21 cellular contexts compared by ENCODE assay signal in genomic region chr3:112627419-112627818, GRCh38. TPM values are rescaled to one million over a fixed set of nuclear protein-coding genes. Genes with fewer than 3 reads are reported as not detected.
DNase-seq lines count a peak whose midpoint lies in the region; ATAC-seq and TF ChIP-seq lines count a peak whose summit lies in the region.
"Had no signal": no experiment of that assay in that cellular context is flagged by ENCODE, and none has a peak within 500 bp of the region (broad histone marks: within the 10 kb centered on the region; RNA-seq: fewer than 3 reads in every experiment).

No MANE protein-coding gene starts in this region.

- no peak overlapping the region for H4K8ac ChIP-seq in mesenchymal stem cell (ENCODE audit: low read length)

- H3K4ac ChIP-seq in mesenchymal stem cell (ENCODE audit: low read depth in 1 of 2, low read length in 2 of 2) = no peak overlapping the region

- H3K18ac ChIP-seq in mesenchymal stem cell (ENCODE audit: low read depth in 1 of 2, low read length in 2 of 2) = peak overlapping the region in 1 of 2 experiments; percentile 19

- H3K36me3 ChIP-seq in mesenchymal stem cell (ENCODE audit: control insufficient read depth in 1 of 2, insufficient read depth in 2 of 2, low read depth in 1 of 2, low read length in 2 of 2) (peaks cover 0 to 74% of the 10 kb centered on the region in 2 experiments), sigmoid colon (no peaks in the 10 kb centered on the region)
- H3K36me3 ChIP-seq in CD8-positive, alpha-beta T cell (ENCODE audit: insufficient read depth, low read length) = no peaks in the 10 kb centered on the region
- H3K36me3 ChIP-seq: pancreas had no signal

- no peak overlapping the region for H3K4me2 ChIP-seq in mesenchymal stem cell (ENCODE audit: low read length, poor library complexity, severe bottlenecking)

- H3K23ac ChIP-seq in mesenchymal stem cell (ENCODE audit: low read length in 2 of 2) = no peak overlapping the region

- H3K27me3 Mint-ChIP-seq in CD8-positive, alpha-beta T cell (ENCODE audit: low read depth) = peaks cover 4% of the 10 kb centered on the region
- H3K27me3 Mint-ChIP-seq: IgD-negative memory B cell; stimulated activated naive CD8-positive, alpha-beta T cell treated with anti-CD3 and anti-CD28 coated beads, Interleukin-15, amount 100 ng/mL, for 72 hours had no signal

- POLR2A ChIA-PET in CD8-positive, alpha-beta T cell (lab: Charles Lee) = interaction anchor here (1.2 kb wide), 1 partner anchor 10 kb away, joined by 3 read pairs; no protein-coding TSS in a partner anchor

- peak overlapping the region in 1 of 2 experiments; percentile 82 for H2BK12ac ChIP-seq in mesenchymal stem cell (ENCODE audit: low read length in 2 of 2)

- H3K27ac ChIP-seq in coronary artery = peak overlapping the region; percentile 27 to 37
- no peak overlapping the region for H3K27ac ChIP-seq in mesenchymal stem cell (ENCODE audit: low read length, poor library complexity, severe bottlenecking)
- H3K27ac ChIP-seq in sigmoid colon = peak overlapping the region; percentile 27 to 86 (median 72)
- no peak overlapping the region for H3K27ac ChIP-seq in CD8-positive, alpha-beta T cell (ENCODE audit: low read depth, low read length)
- H3K27ac ChIP-seq: pancreas, SK-N-MC had no signal

- intact Hi-C loops in sigmoid colon (cut with DNase I) = no loop called here
- intact Hi-C loops in CD8-positive, alpha-beta T cell (cut with DNase I, micrococcal nuclease) = no loop called here

- H3K9me3 Mint-ChIP-seq in CD8-positive, alpha-beta T cell = no peaks in the 10 kb centered on the region
- H3K9me3 Mint-ChIP-seq: activated naive CD4-positive, alpha-beta T cell treated with anti-CD3 and anti-CD28 coated beads, Interleukin-2, amount 50 U/mL, for 72 hours; CD4-positive, alpha-beta memory T cell; IgD-negative memory B cell; stimulated activated naive CD8-positive, alpha-beta T cell treated with anti-CD3 and anti-CD28 coated beads, Interleukin-15, amount 100 ng/mL, for 72 hours had no signal

- peaks cover 3% of the 10 kb centered on the region for H3K79me1 ChIP-seq in mesenchymal stem cell (replicated peaks; ENCODE audit: low read length, poor library complexity, severe bottlenecking)

- no peak overlapping the region for H2AFZ ChIP-seq in mesenchymal stem cell (ENCODE audit: low read depth, low read length)

- no peak overlapping the region for H3K27ac Mint-ChIP-seq in CD8-positive, alpha-beta T cell
- H3K27ac Mint-ChIP-seq: activated naive CD4-positive, alpha-beta T cell treated with anti-CD3 and anti-CD28 coated beads, Interleukin-2, amount 50 U/mL, for 72 hours; CD4-positive, alpha-beta memory T cell; IgD-negative memory B cell had no signal

- no peaks in the 10 kb centered on the region for H3K36me3 Mint-ChIP-seq in CD8-positive, alpha-beta T cell
- H3K36me3 Mint-ChIP-seq: activated naive CD4-positive, alpha-beta T cell treated with anti-CD3 and anti-CD28 coated beads, Interleukin-2, amount 50 U/mL, for 72 hours; CD4-positive, alpha-beta memory T cell had no signal

- ATAC-seq in GM18517 (IDR thresholded peaks at IDR 0.05; ENCODE audit: unreplicated experiment) = no peak
- no peak for ATAC-seq in CD8-positive, alpha-beta T cell
- ATAC-seq: activated naive CD4-positive, alpha-beta T cell treated with anti-CD3 and anti-CD28 coated beads, Interleukin-2, amount 50 U/mL, for 72 hours; Panc1; stimulated activated naive CD8-positive, alpha-beta T cell treated with anti-CD3 and anti-CD28 coated beads, Interleukin-15, amount 100 ng/mL, for 72 hours had no signal

- no peak overlapping the region for H2BK120ac ChIP-seq in mesenchymal stem cell (ENCODE audit: low read depth, low read length)

- 93% methylated on average over 4 of the region's 4 CpGs for WGBS in mesenchymal stem cell
- WGBS in sigmoid colon, 2 donors = 73 to 80% methylated on average over 4 of the region's 4 CpGs

- H3K14ac ChIP-seq in mesenchymal stem cell (ENCODE audit: low read length in 2 of 2) = no peak overlapping the region

- no peak overlapping the region for H4K91ac ChIP-seq in mesenchymal stem cell (ENCODE audit: low read length)

- peak; percentile 27 for DNase-seq in Ammon's horn (ENCODE audit: low spot score)
- no peak for DNase-seq in coronary artery (ENCODE audit: low spot score)
- DNase-seq in mesenchymal stem cell = no peak
- no peak for DNase-seq in sigmoid colon
- no peak for DNase-seq in COLO668 (lab: John Stamatoyannopoulos, UW; ENCODE audit: unreplicated experiment)
- no peak for DNase-seq in CD8-positive, alpha-beta T cell
- no peak for DNase-seq in GM19240 (ENCODE audit: insufficient read length, low spot score)
- DNase-seq: ACHN; activated CD4-positive, CD25-positive, alpha-beta regulatory T cell; CD4-positive, alpha-beta memory T cell; DMS79 treated with DMSO at 0.1 percent for 48 hours; MM.1S; pancreas; small intestine; stimulated activated CD4-positive, alpha-beta T cell treated with anti-CD3 and anti-CD28 coated beads, Interleukin-4, amount 100 ng/mL, for 1 hour; stimulated activated naive CD8-positive, alpha-beta T cell treated with anti-CD3 and anti-CD28 coated beads, Interleukin-15, amount 100 ng/mL, for 72 hours had no signal

- TF ChIP-seq POLR2A in sigmoid colon (IDR thresholded peaks at IDR 0.05) = no peak

- no peak overlapping the region for H3K4me3 Mint-ChIP-seq in CD8-positive, alpha-beta T cell
- H3K4me3 Mint-ChIP-seq: CD4-positive, alpha-beta memory T cell; IgD-negative memory B cell; stimulated activated naive CD8-positive, alpha-beta T cell treated with anti-CD3 and anti-CD28 coated beads, Interleukin-15, amount 100 ng/mL, for 72 hours had no signal

- H2AK5ac ChIP-seq in mesenchymal stem cell (ENCODE audit: low read length, severe bottlenecking) = no peak overlapping the region

- no peaks in the 10 kb centered on the region for H3K4me1 ChIP-seq in mesenchymal stem cell (ENCODE audit: control insufficient read depth, insufficient read depth, low read depth, low read length)
- H3K4me1 ChIP-seq in sigmoid colon = peaks cover 0 to 59% (median 33%) of the 10 kb centered on the region in 4 donors
- H3K4me1 ChIP-seq in CD8-positive, alpha-beta T cell (ENCODE audit: insufficient read depth, low read length) = no peaks in the 10 kb centered on the region
- H3K4me1 ChIP-seq: pancreas had no signal

- H3K9ac ChIP-seq in mesenchymal stem cell (ENCODE audit: low read length) = peak overlapping the region; percentile 55

- H3K4me3 ChIP-seq in coronary artery (no peak overlapping the region), mesenchymal stem cell (ENCODE audit: insufficient read depth in 1 of 2, low read depth in 1 of 2, low read length in 2 of 2) (peak overlapping the region in 1 of 2 experiments; percentile 46), sigmoid colon (no peak overlapping the region)
- H3K4me3 ChIP-seq in CD8-positive, alpha-beta T cell (ENCODE audit: low read depth, low read length) = no peak overlapping the region
- H3K4me3 ChIP-seq: pancreas, SK-N-MC had no signal

- TF ChIP-seq CTCF in coronary artery (IDR thresholded peaks at IDR 0.05) = no peak
- TF ChIP-seq CTCF in sigmoid colon (IDR thresholded peaks at IDR 0.05) = no peak
- no peak for TF ChIP-seq CTCF in CD8-positive, alpha-beta T cell (IDR thresholded peaks at IDR 0.05)

- CTCF ChIA-PET in CD8-positive, alpha-beta T cell (lab: Charles Lee) = interaction anchor here (1.4 kb wide), 1 partner anchor 15 kb away, joined by 8 read pairs; no protein-coding TSS in a partner anchor

- H2BK5ac ChIP-seq in mesenchymal stem cell (ENCODE audit: low read depth, low read length, poor library complexity, severe bottlenecking) = no peak overlapping the region

- no peaks in the 10 kb centered on the region for H3K4me1 Mint-ChIP-seq in CD8-positive, alpha-beta T cell (ENCODE audit: low read depth)
- H3K4me1 Mint-ChIP-seq: CD4-positive, alpha-beta memory T cell; IgD-negative memory B cell had no signal

- H3K9me3 ChIP-seq in mesenchymal stem cell (ENCODE audit: control insufficient read depth, low read length) = no peaks in the 10 kb centered on the region
- H3K9me3 ChIP-seq in sigmoid colon = no peaks in the 10 kb centered on the region
- H3K9me3 ChIP-seq in CD8-positive, alpha-beta T cell (ENCODE audit: low read length) = no peaks in the 10 kb centered on the region
- H3K9me3 ChIP-seq: pancreas had no signal

- H2BK15ac ChIP-seq in mesenchymal stem cell (ENCODE audit: low read depth, poor library complexity, severe bottlenecking) = no peak overlapping the region

- TF ChIP-seq EP300 in sigmoid colon (IDR thresholded peaks at IDR 0.05) = peak in 1 of 4 donors; percentile 7

- H3K27me3 ChIP-seq in mesenchymal stem cell (ENCODE audit: control insufficient read depth in 1 of 2, insufficient read depth in 1 of 2, low read length in 2 of 2) (no peaks in the 10 kb centered on the region), sigmoid colon (no peaks in the 10 kb centered on the region)
- no peaks in the 10 kb centered on the region for H3K27me3 ChIP-seq in CD8-positive, alpha-beta T cell (ENCODE audit: insufficient read depth, low read length)
- H3K27me3 ChIP-seq: pancreas had no signal

RNA-seq across cellular contexts. Expression of gene CCDC80, which starts 13.5 kb away (rescaled TPM):
- 220 TPM for polyA plus RNA-seq in mesenchymal stem cell (2013, experiment 1 of 2)
- polyA plus RNA-seq in mesenchymal stem cell (2013, experiment 2 of 2) = 229 TPM
- 100 to 1,000 TPM in 1 of 4 donors, 10 to 100 TPM in 3; 18.8 to 201 (median 43.8) TPM for total RNA-seq in sigmoid colon
- polyA plus RNA-seq in sigmoid colon = 10 to 100 TPM in 2 of 3 donors, 1 to 10 TPM in 1; 1.8 to 30.0 (median 12.1) TPM
- not detected for total RNA-seq in CD8-positive, alpha-beta T cell
- total RNA-seq: CD4-positive, alpha-beta memory T cell had no signal

Comparison
In these comparisons a context has a peak if more than half of its experiments do, and no peak if none do; other contexts are left out.
1. H3K27ac ChIP-seq: peak in coronary artery (2 of 2) and sigmoid colon (4 of 4); none in mesenchymal stem cell (single experiment) and CD8-positive, alpha-beta T cell (single experiment).
2. RNA of gene CCDC80, which starts 13.5 kb away (total RNA-seq): 18.8 to 201 TPM in sigmoid colon; not detected in CD8-positive, alpha-beta T cell; every median in the first group is over 10 times any median in the second.